ENCODE assay signal across 9 cellular contexts in the genomic region with DNA sequence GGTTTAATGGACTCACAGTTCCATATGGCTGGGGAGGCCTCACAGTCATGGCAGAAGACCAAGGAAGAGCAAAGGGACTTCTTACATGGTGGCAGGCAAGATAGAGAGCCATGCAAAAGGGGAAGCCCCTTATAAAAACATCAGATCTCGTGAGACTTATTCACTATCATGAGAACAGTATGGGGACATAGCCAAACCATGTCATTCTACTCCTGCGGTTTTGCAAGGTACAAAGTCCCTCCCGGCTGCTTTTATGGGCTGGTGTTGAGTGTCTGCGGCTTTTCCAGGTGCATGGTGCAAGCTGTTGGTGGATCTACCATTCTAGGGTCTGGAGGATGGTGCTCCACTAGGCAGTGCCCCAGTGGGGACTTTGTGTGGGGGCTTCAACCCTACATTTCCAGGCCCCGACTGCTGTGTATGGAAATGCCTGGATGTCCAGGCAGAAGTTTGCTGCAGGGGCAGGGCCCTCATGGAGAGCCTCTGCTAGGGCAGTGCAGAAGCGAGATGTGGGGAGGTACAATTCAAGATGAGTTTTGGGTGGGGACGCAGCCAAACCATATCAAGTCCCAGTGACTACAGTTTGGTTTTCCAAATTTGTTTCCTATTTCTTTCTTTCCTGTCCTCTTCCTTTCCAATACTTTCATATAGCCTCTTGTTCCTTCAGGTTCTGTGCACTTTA. TPM values are rescaled to one million over a fixed set of nuclear protein-coding genes. Genes with fewer than 3 reads are reported as not detected.
A peak's percentile ranks its signal among the peaks of the same experiment; 100 is the strongest.
DNase-seq lines count a peak whose midpoint lies in the region; ATAC-seq, FAIRE-seq and TF ChIP-seq lines count a peak whose summit lies in the region.
"Not testable (repeated sequence)": the region's sequence is repeated elsewhere in the genome, so short reads cannot be mapped to it uniquely, and the experiment has no call there.
"Had no signal": no experiment of that assay in that cellular context is flagged by ENCODE, and none has a peak within 500 bp of the region (broad histone marks: within the 10 kb centered on the region; RNA-seq: fewer than 3 reads in every experiment).

No MANE protein-coding gene starts in this region.

- H3K4me3 ChIP-seq in HepG2 (replicated peaks in 1 of 3; ENCODE audit: insufficient read depth in 1 of 3, low read depth in 2 of 3, low read length in 3 of 3) = peak overlapping the region in 2 of 3 experiments; percentile 33 to 54; a peak in 4 of 6 replicates

- peaks cover 44% of the 10 kb centered on the region for H3K4me1 Mint-ChIP-seq in CD4-positive, alpha-beta T cell (ENCODE audit: low read depth)
- H3K4me1 Mint-ChIP-seq in activated CD4-positive, alpha-beta T cell treated with anti-CD3 and anti-CD28 coated beads for 36 hours = peaks cover 50% of the 10 kb centered on the region
- H3K4me1 Mint-ChIP-seq in activated T-cell treated with anti-CD3 and anti-CD28 coated beads, Interleukin-2, amount 50 U/mL, for 72 hours (ENCODE audit: low read depth) = peaks cover 51% of the 10 kb centered on the region
- peaks cover 49% of the 10 kb centered on the region for H3K4me1 Mint-ChIP-seq in activated naive CD8-positive, alpha-beta T cell treated with anti-CD3 and anti-CD28 coated beads, Interleukin-2, amount 50 U/mL, for 24 hours
- not testable (repeated sequence) for H3K4me1 Mint-ChIP-seq in osteocyte (ENCODE audit: unreplicated experiment)

- peak overlapping the region; percentile 26 for H3K27ac ChIP-seq in CD4-positive, alpha-beta T cell (ENCODE audit: low read depth, low read length)
- peak overlapping the region; percentile 89 for H3K27ac ChIP-seq in HepG2 (ENCODE audit: extremely low read length, insufficient read depth, low read length)

- H3K27me3 ChIP-seq in CD4-positive, alpha-beta T cell (ENCODE audit: control insufficient read depth, insufficient read depth, low read length); HepG2 (ENCODE audit: control insufficient read depth in 1 of 2, insufficient read depth in 2 of 2, low read length in 2 of 2): not testable (repeated sequence)

- H3K27ac Mint-ChIP-seq in CD4-positive, alpha-beta T cell = peak overlapping the region; percentile 82
- H3K27ac Mint-ChIP-seq in activated CD4-positive, alpha-beta T cell treated with anti-CD3 and anti-CD28 coated beads for 36 hours = peak overlapping the region; percentile 89
- not testable (repeated sequence) for H3K27ac Mint-ChIP-seq in activated T-cell treated with anti-CD3 and anti-CD28 coated beads, Interleukin-2, amount 50 U/mL, for 72 hours; osteocyte (ENCODE audit: unreplicated experiment)
- H3K27ac Mint-ChIP-seq in activated naive CD8-positive, alpha-beta T cell treated with anti-CD3 and anti-CD28 coated beads, Interleukin-2, amount 50 U/mL, for 24 hours = peak overlapping the region; percentile 84

- not testable (repeated sequence) for H3K27me3 Mint-ChIP-seq in CD4-positive, alpha-beta T cell; activated CD4-positive, alpha-beta T cell treated with anti-CD3 and anti-CD28 coated beads for 36 hours; activated T-cell treated with anti-CD3 and anti-CD28 coated beads, Interleukin-2, amount 50 U/mL, for 72 hours (ENCODE audit: low read depth); activated naive CD8-positive, alpha-beta T cell treated with anti-CD3 and anti-CD28 coated beads, Interleukin-2, amount 50 U/mL, for 24 hours
- H3K27me3 Mint-ChIP-seq in osteocyte (ENCODE audit: unreplicated experiment) = peaks cover 24% of the 10 kb centered on the region

- H3K4me3 Mint-ChIP-seq in CD4-positive, alpha-beta T cell; activated CD4-positive, alpha-beta T cell treated with anti-CD3 and anti-CD28 coated beads for 36 hours; activated naive CD8-positive, alpha-beta T cell treated with anti-CD3 and anti-CD28 coated beads, Interleukin-2, amount 50 U/mL, for 24 hours; osteocyte (ENCODE audit: unreplicated experiment): not testable (repeated sequence)
- peak overlapping the region; percentile 20 to 67 for H3K4me3 Mint-ChIP-seq in activated T-cell treated with anti-CD3 and anti-CD28 coated beads, Interleukin-2, amount 50 U/mL, for 72 hours

- ATAC-seq in CD4-positive, alpha-beta T cell (ENCODE audit: poor library complexity); activated CD4-positive, alpha-beta T cell treated with anti-CD3 and anti-CD28 coated beads for 36 hours; activated T-cell treated with anti-CD3 and anti-CD28 coated beads, Interleukin-2, amount 50 U/mL, for 72 hours (replicated peaks in 1 of 2); activated naive CD8-positive, alpha-beta T cell treated with anti-CD3 and anti-CD28 coated beads, Interleukin-2, amount 50 U/mL, for 24 hours: not testable (repeated sequence)
- ATAC-seq in HepG2 = peak; percentile 75

- not testable (repeated sequence) for TF ChIP-seq CTCF in CD4-positive, alpha-beta T cell (IDR thresholded peaks at IDR 0.05); osteocyte (IDR thresholded peaks at IDR 0.05)
- peak; percentile 16; the same call in 1 of the 2 replicates for TF ChIP-seq CTCF in HepG2 (CRISPR knock-in tag; IDR thresholded peaks at IDR 0.05)

- in situ Hi-C loops in HepG2 (cut with HindIII; ENCODE audit: extremely low pct_ligation_motif_present, low pct_unique_long_range_greater_than_20kb) = not testable (repeated sequence)

- not testable (repeated sequence) for H3K36me3 ChIP-seq in HepG2 (replicated peaks in 1 of 2; ENCODE audit: control insufficient read depth in 1 of 2, insufficient read depth in 2 of 2, low read length in 2 of 2)

- not testable (repeated sequence) for H3K9me3 ChIP-seq in CD4-positive, alpha-beta T cell (ENCODE audit: control insufficient read depth, low read length); HepG2 (ENCODE audit: low read length)

- H3K36me3 Mint-ChIP-seq in CD4-positive, alpha-beta T cell (ENCODE audit: low read depth); activated T-cell treated with anti-CD3 and anti-CD28 coated beads, Interleukin-2, amount 50 U/mL, for 72 hours (ENCODE audit: insufficient read depth in 2 of 2); activated naive CD8-positive, alpha-beta T cell treated with anti-CD3 and anti-CD28 coated beads, Interleukin-2, amount 50 U/mL, for 24 hours (ENCODE audit: low read depth); osteocyte (ENCODE audit: unreplicated experiment): not testable (repeated sequence)
- peaks cover 12% of the 10 kb centered on the region for H3K36me3 Mint-ChIP-seq in activated CD4-positive, alpha-beta T cell treated with anti-CD3 and anti-CD28 coated beads for 36 hours (ENCODE audit: low read depth)

- POLR2A ChIA-PET in CD4-positive, alpha-beta T cell (lab: Charles Lee) = interaction anchor here (1.0 to 2.3 kb wide), 3 partner anchors 23 to 497 kb away, joined by 3 to 8 read pairs (median 3); no protein-coding TSS in a partner anchor
- POLR2A ChIA-PET in activated CD4-positive, alpha-beta T cell treated with anti-CD3 and anti-CD28 coated beads for 36 hours (lab: Charles Lee) = not testable (repeated sequence)
- POLR2A ChIA-PET in HepG2 (lab: Yijun Ruan, JAX) = interaction anchor here (0.8 to 14.7 kb wide), 25 partner anchors 8 to 633 kb away, joined by 3 to 1105 read pairs (median 5); partner anchors contain the start of genes ACIN1, BCL2L2, C14orf119 and DHRS2

- peak; percentile 53 for TF ChIP-seq RAD21 in HepG2 (CRISPR knock-in tag; IDR thresholded peaks at IDR 0.05)

- CTCF ChIA-PET in CD4-positive, alpha-beta T cell (lab: Charles Lee) = not testable (repeated sequence)
- CTCF ChIA-PET in activated CD4-positive, alpha-beta T cell treated with anti-CD3 and anti-CD28 coated beads for 36 hours (lab: Charles Lee) = interaction anchor here (2.1 to 5.2 kb wide), 3 partner anchors 19 to 23 kb away, joined by 21 to 33 read pairs (median 31); no protein-coding TSS in a partner anchor
- CTCF ChIA-PET in HepG2 (lab: Yijun Ruan, JAX; ENCODE audit: low intra/inter-chr PET ratio, low total read pairs) = interaction anchor here (1.1 to 2.4 kb wide), 2 partner anchors 22 to 24 kb away, joined by 3 to 8 read pairs; no protein-coding TSS in a partner anchor

- TF ChIP-seq EP300 in HepG2 (IDR thresholded peaks at IDR 0.05; ENCODE audit: low read depth in 2 of 2, low read length in 2 of 2) (peak in 1 of 2 experiments; percentile 82; a peak in 2 of 4 replicates), HepG2 (CRISPR knock-in tag; IDR thresholded peaks at IDR 0.05; ENCODE audit: borderline replicate concordance) (peak; percentile 88)

- H3K4me2 ChIP-seq in HepG2 (ENCODE audit: low read depth, low read length) = peak overlapping the region; percentile 86

- H3K4me1 ChIP-seq in HepG2 (ENCODE audit: insufficient read depth, low read length) = peaks cover 96% of the 10 kb centered on the region

- not testable (repeated sequence) for H3K9me3 Mint-ChIP-seq in CD4-positive, alpha-beta T cell; activated CD4-positive, alpha-beta T cell treated with anti-CD3 and anti-CD28 coated beads for 36 hours (ENCODE audit: low read depth); activated T-cell treated with anti-CD3 and anti-CD28 coated beads, Interleukin-2, amount 50 U/mL, for 72 hours; activated naive CD8-positive, alpha-beta T cell treated with anti-CD3 and anti-CD28 coated beads, Interleukin-2, amount 50 U/mL, for 24 hours; osteocyte (ENCODE audit: unreplicated experiment)

- peak overlapping the region; percentile 54 for H3K9ac ChIP-seq in HepG2 (ENCODE audit: insufficient read depth, low read depth, low read length)

- DNase-seq in CD4-positive, alpha-beta T cell; activated CD4-positive, alpha-beta T cell treated with anti-CD3 and anti-CD28 coated beads for 36 hours; activated T-cell treated with anti-CD3 and anti-CD28 coated beads, Interleukin-2, amount 50 U/mL, for 72 hours; activated naive CD8-positive, alpha-beta T cell treated with anti-CD3 and anti-CD28 coated beads, Interleukin-2, amount 50 U/mL, for 24 hours: not testable (repeated sequence)
- DNase-seq in LoVo (ENCODE audit: low spot score) (peak; percentile 69), HepG2 (ENCODE audit: low spot score) (peak; percentile 99), osteocyte (ENCODE audit: extremely low spot score, unreplicated experiment) (peak; percentile 56)

- FAIRE-seq in HepG2 (lab: Jason Lieb, UNC) = peak; percentile 42

- BruUV-seq in HepG2 (replicated peaks; lab: Mats Ljungman, UMichigan) = TSS peak; percentile 79

- H4K20me1 ChIP-seq in HepG2 (ENCODE audit: insufficient read depth, low read length) = not testable (repeated sequence)

- 9% methylated on average over 7 of the region's 7 CpGs for WGBS in HepG2 (ENCODE audit: low lambda C conversion rate)

- H2AFZ ChIP-seq in HepG2 (ENCODE audit: low read length) = not testable (repeated sequence)

- not testable (repeated sequence) for H3K79me2 ChIP-seq in HepG2 (ENCODE audit: insufficient read depth, low read length)

- intact Hi-C loops in CD4-positive, alpha-beta T cell (cut with DNase I, micrococcal nuclease); activated CD4-positive, alpha-beta T cell treated with anti-CD3 and anti-CD28 coated beads for 36 hours (cut with DNase I, micrococcal nuclease): not testable (repeated sequence)
- intact Hi-C loops in HepG2 (cut with micrococcal nuclease; ENCODE audit: unreplicated experiment) = loop anchor here (1.0 to 5.0 kb wide), 3 partner anchors 7 to 483 kb away; partner anchors contain the start of gene PCK2

- peak; percentile 34 to 42; a peak in 3 of 4 replicates for TF ChIP-seq POLR2A in HepG2 (IDR thresholded peaks at IDR 0.05; ENCODE audit: insufficient read depth in 1 of 2, low read depth in 2 of 2, low read length in 2 of 2)

RNA-seq across cellular contexts. Expression of gene DHRS2, which starts 26.6 kb away (rescaled TPM):
- total RNA-seq in CD4-positive, alpha-beta T cell = under 1 TPM in 1 of 2 experiments, not detected in 1; 0.27 TPM
- total RNA-seq in activated CD4-positive, alpha-beta T cell treated with anti-CD3 and anti-CD28 coated beads for 36 hours = 1 to 10 TPM; 3.1 to 3.7 TPM
- 10 to 100 TPM in 1 of 2 donors, 1 to 10 TPM in 1; 5.0 to 10.6 TPM for total RNA-seq in activated T-cell treated with anti-CD3 and anti-CD28 coated beads, Interleukin-2, amount 50 U/mL, for 72 hours
- 2,867 and 3,021 TPM in 2 replicates for total RNA-seq in HepG2 (2016; rRNA removed; fragmentation: Illumina TruSeq; extraction: Trizol)
- 582 and 659 TPM in 2 replicates for total RNA-seq in HepG2 (2016; cell fraction: cytosol; rRNA removed; fragmentation: Illumina TruSeq; extraction: Trizol; ENCODE audit: low read depth)
- 2,776 and 3,102 TPM in 2 replicates for total RNA-seq in HepG2 (2016; cell fraction: insoluble cytoplasmic fraction; rRNA removed; fragmentation: Illumina TruSeq; extraction: Trizol)
- total RNA-seq in HepG2 (2016; cell fraction: membrane; rRNA removed; fragmentation: Illumina TruSeq; extraction: Trizol) = 925 and 1,194 TPM in 2 replicates
- total RNA-seq in HepG2 (2016; cell fraction: nucleus; rRNA removed; fragmentation: Illumina TruSeq; extraction: Trizol) = 2,259 and 2,462 TPM in 2 replicates
- 1,596 and 1,621 TPM in 2 replicates for polyA plus RNA-seq in HepG2 (2011; rRNA removed)
- 1,194 and 1,328 TPM in 2 replicates for polyA plus RNA-seq in HepG2 (2011; cell fraction: cytosol; rRNA removed)
- 2,740 and 3,322 TPM in 2 replicates for polyA plus RNA-seq in HepG2 (2011; cell fraction: nucleus; rRNA removed)
- polyA plus RNA-seq in HepG2 (2012) = 740 and 1,093 TPM in 2 replicates
- polyA plus RNA-seq in HepG2 (2016; cell fraction: cytosol; fragmentation: Illumina TruSeq; extraction: Trizol; ENCODE audit: low read depth) = 288 and 375 TPM in 2 replicates
- 2,577 and 2,685 TPM in 2 replicates for polyA plus RNA-seq in HepG2 (2016; cell fraction: insoluble cytoplasmic fraction; fragmentation: Illumina TruSeq; extraction: Trizol; ENCODE audit: low read depth)
- polyA plus RNA-seq in HepG2 (2016; cell fraction: membrane; fragmentation: Illumina TruSeq; extraction: Trizol; ENCODE audit: low read depth) = 518 and 720 TPM in 2 replicates
- polyA plus RNA-seq in HepG2 (2016; cell fraction: nucleus; fragmentation: Illumina TruSeq; extraction: Trizol; ENCODE audit: insufficient read depth, low read depth) = 3,957 and 4,035 TPM in 2 replicates
- 4.9 and 1,419 TPM in 2 replicates for polyA minus RNA-seq in HepG2 (2011; rRNA and poly(A)+ RNA removed; ENCODE audit: low replicate concordance)
- polyA minus RNA-seq in HepG2 (2011; cell fraction: cytosol; rRNA and poly(A)+ RNA removed) = 390 and 391 TPM in 2 replicates
- 1,540 and 1,882 TPM in 2 replicates for polyA minus RNA-seq in HepG2 (2011; cell fraction: nucleus; rRNA and poly(A)+ RNA removed)
- total RNA-seq in osteocyte = not detected in 2 replicates
- polyA plus RNA-seq: CD14-positive monocyte had no signal

RNA-seq across cellular contexts. Expression of gene JPH4, which starts 31.0 kb away (rescaled TPM):
- not detected for total RNA-seq in CD4-positive, alpha-beta T cell
- total RNA-seq in activated CD4-positive, alpha-beta T cell treated with anti-CD3 and anti-CD28 coated beads for 36 hours = not detected
- total RNA-seq in activated T-cell treated with anti-CD3 and anti-CD28 coated beads, Interleukin-2, amount 50 U/mL, for 72 hours = 1 to 10 TPM; 1.2 to 1.5 TPM
- 0.14 and 0.22 TPM in 2 replicates for total RNA-seq in HepG2 (2016; rRNA removed; fragmentation: Illumina TruSeq; extraction: Trizol)
- total RNA-seq in HepG2 (2016; cell fraction: cytosol; rRNA removed; fragmentation: Illumina TruSeq; extraction: Trizol; ENCODE audit: low read depth) = 0.10 TPM in 1 of 2 replicates, not detected in the other
- total RNA-seq in HepG2 (2016; cell fraction: insoluble cytoplasmic fraction; rRNA removed; fragmentation: Illumina TruSeq; extraction: Trizol) = 0.13 and 0.15 TPM in 2 replicates
- total RNA-seq in HepG2 (2016; cell fraction: membrane; rRNA removed; fragmentation: Illumina TruSeq; extraction: Trizol) = 0.10 and 0.22 TPM in 2 replicates
- 0.12 and 0.44 TPM in 2 replicates for total RNA-seq in HepG2 (2016; cell fraction: nucleus; rRNA removed; fragmentation: Illumina TruSeq; extraction: Trizol)
- polyA plus RNA-seq in HepG2 (2011; rRNA removed) = 0.08 and 0.16 TPM in 2 replicates
- polyA plus RNA-seq in HepG2 (2011; cell fraction: cytosol; rRNA removed) = 0.15 and 0.18 TPM in 2 replicates
- polyA plus RNA-seq in HepG2 (2011; cell fraction: nucleus; rRNA removed) = 1.1 TPM in 2 replicates
- 0.16 and 0.54 TPM in 2 replicates for polyA plus RNA-seq in HepG2 (2012)
- 0.05 and 0.10 TPM in 2 replicates for polyA plus RNA-seq in HepG2 (2016; cell fraction: cytosol; fragmentation: Illumina TruSeq; extraction: Trizol; ENCODE audit: low read depth)
- 0.22 and 0.33 TPM in 2 replicates for polyA plus RNA-seq in HepG2 (2016; cell fraction: insoluble cytoplasmic fraction; fragmentation: Illumina TruSeq; extraction: Trizol; ENCODE audit: low read depth)
- polyA plus RNA-seq in HepG2 (2016; cell fraction: membrane; fragmentation: Illumina TruSeq; extraction: Trizol; ENCODE audit: low read depth) = 0.10 and 0.17 TPM in 2 replicates
- 0.42 and 0.55 TPM in 2 replicates for polyA plus RNA-seq in HepG2 (2016; cell fraction: nucleus; fragmentation: Illumina TruSeq; extraction: Trizol; ENCODE audit: insufficient read depth, low read depth)
- polyA minus RNA-seq in HepG2 (2011; rRNA and poly(A)+ RNA removed; ENCODE audit: low replicate concordance) = 0.18 TPM in 1 of 2 replicates, not detected in the other
- polyA minus RNA-seq in HepG2 (2011; cell fraction: cytosol; rRNA and poly(A)+ RNA removed) = 0.35 TPM in 1 of 2 replicates, not detected in the other
- polyA minus RNA-seq in HepG2 (2011; cell fraction: nucleus; rRNA and poly(A)+ RNA removed) = 0.13 and 0.25 TPM in 2 replicates
- not detected in 2 replicates for total RNA-seq in osteocyte
- total RNA-seq: PC-3 had no signal

RNA-seq across cellular contexts. Expression of gene AP1G2, which starts 42.0 kb away (rescaled TPM):
- total RNA-seq in CD4-positive, alpha-beta T cell = 100 to 1,000 TPM; 193 to 198 TPM
- 100 to 1,000 TPM; 162 to 166 TPM for total RNA-seq in activated CD4-positive, alpha-beta T cell treated with anti-CD3 and anti-CD28 coated beads for 36 hours
- total RNA-seq in activated T-cell treated with anti-CD3 and anti-CD28 coated beads, Interleukin-2, amount 50 U/mL, for 72 hours = 100 to 1,000 TPM; 211 to 233 TPM
- total RNA-seq in HepG2 (2016; rRNA removed; fragmentation: Illumina TruSeq; extraction: Trizol) (39.4 and 96.9 TPM in 2 replicates), osteocyte (27.5 and 32.6 TPM in 2 replicates)
- 27.1 and 29.2 TPM in 2 replicates for total RNA-seq in HepG2 (2016; cell fraction: cytosol; rRNA removed; fragmentation: Illumina TruSeq; extraction: Trizol; ENCODE audit: low read depth)
- total RNA-seq in HepG2 (2016; cell fraction: insoluble cytoplasmic fraction; rRNA removed; fragmentation: Illumina TruSeq; extraction: Trizol) = 43.1 and 100 TPM in 2 replicates
- 15.6 and 15.9 TPM in 2 replicates for total RNA-seq in HepG2 (2016; cell fraction: membrane; rRNA removed; fragmentation: Illumina TruSeq; extraction: Trizol)
- 143 and 149 TPM in 2 replicates for total RNA-seq in HepG2 (2016; cell fraction: nucleus; rRNA removed; fragmentation: Illumina TruSeq; extraction: Trizol)
- polyA plus RNA-seq in HepG2 (2011; rRNA removed) = 611 and 685 TPM in 2 replicates
- 118 and 170 TPM in 2 replicates for polyA plus RNA-seq in HepG2 (2011; cell fraction: cytosol; rRNA removed)
- 4,733 and 5,679 TPM in 2 replicates for polyA plus RNA-seq in HepG2 (2011; cell fraction: nucleus; rRNA removed)
- 202 and 318 TPM in 2 replicates for polyA plus RNA-seq in HepG2 (2012)
- polyA plus RNA-seq in HepG2 (2016; cell fraction: cytosol; fragmentation: Illumina TruSeq; extraction: Trizol; ENCODE audit: low read depth) = 12.6 and 13.8 TPM in 2 replicates
- polyA plus RNA-seq in HepG2 (2016; cell fraction: insoluble cytoplasmic fraction; fragmentation: Illumina TruSeq; extraction: Trizol; ENCODE audit: low read depth) = 49.4 and 63.1 TPM in 2 replicates
- 18.9 and 19.4 TPM in 2 replicates for polyA plus RNA-seq in HepG2 (2016; cell fraction: membrane; fragmentation: Illumina TruSeq; extraction: Trizol; ENCODE audit: low read depth)
- polyA plus RNA-seq in HepG2 (2016; cell fraction: nucleus; fragmentation: Illumina TruSeq; extraction: Trizol; ENCODE audit: insufficient read depth, low read depth) = 559 and 594 TPM in 2 replicates
- polyA minus RNA-seq in HepG2 (2011; rRNA and poly(A)+ RNA removed; ENCODE audit: low replicate concordance) = 166 and 365 TPM in 2 replicates
- 55.5 and 58.2 TPM in 2 replicates for polyA minus RNA-seq in HepG2 (2011; cell fraction: cytosol; rRNA and poly(A)+ RNA removed)
- 527 and 596 TPM in 2 replicates for polyA minus RNA-seq in HepG2 (2011; cell fraction: nucleus; rRNA and poly(A)+ RNA removed)

RNA-seq across cellular contexts. Expression of gene THTPA, which starts 53.5 kb away (rescaled TPM):
- total RNA-seq in CD4-positive, alpha-beta T cell = 10 to 100 TPM; 13.0 to 13.4 TPM
- 1 to 10 TPM; 8.3 to 8.5 TPM for total RNA-seq in activated CD4-positive, alpha-beta T cell treated with anti-CD3 and anti-CD28 coated beads for 36 hours
- 1 to 10 TPM; 6.5 to 7.4 TPM for total RNA-seq in activated T-cell treated with anti-CD3 and anti-CD28 coated beads, Interleukin-2, amount 50 U/mL, for 72 hours
- total RNA-seq in HepG2 (2016; rRNA removed; fragmentation: Illumina TruSeq; extraction: Trizol) (7.1 and 7.4 TPM in 2 replicates), osteocyte (22.3 and 25.7 TPM in 2 replicates)
- 6.0 and 6.1 TPM in 2 replicates for total RNA-seq in HepG2 (2016; cell fraction: cytosol; rRNA removed; fragmentation: Illumina TruSeq; extraction: Trizol; ENCODE audit: low read depth)
- 7.7 and 8.0 TPM in 2 replicates for total RNA-seq in HepG2 (2016; cell fraction: insoluble cytoplasmic fraction; rRNA removed; fragmentation: Illumina TruSeq; extraction: Trizol)
- total RNA-seq in HepG2 (2016; cell fraction: membrane; rRNA removed; fragmentation: Illumina TruSeq; extraction: Trizol) = 12.8 and 13.3 TPM in 2 replicates
- total RNA-seq in HepG2 (2016; cell fraction: nucleus; rRNA removed; fragmentation: Illumina TruSeq; extraction: Trizol) = 5.8 and 5.9 TPM in 2 replicates
- polyA plus RNA-seq in HepG2 (2011; rRNA removed) = 8.2 and 8.7 TPM in 2 replicates
- polyA plus RNA-seq in HepG2 (2011; cell fraction: cytosol; rRNA removed) = 3.6 and 5.0 TPM in 2 replicates
- polyA plus RNA-seq in HepG2 (2011; cell fraction: nucleus; rRNA removed) = 11.3 and 17.7 TPM in 2 replicates
- polyA plus RNA-seq in HepG2 (2012) = 3.9 and 4.2 TPM in 2 replicates
- polyA plus RNA-seq in HepG2 (2016; cell fraction: cytosol; fragmentation: Illumina TruSeq; extraction: Trizol; ENCODE audit: low read depth) = 14.5 and 18.4 TPM in 2 replicates
- 11.7 and 13.4 TPM in 2 replicates for polyA plus RNA-seq in HepG2 (2016; cell fraction: insoluble cytoplasmic fraction; fragmentation: Illumina TruSeq; extraction: Trizol; ENCODE audit: low read depth)
- 18.6 and 20.0 TPM in 2 replicates for polyA plus RNA-seq in HepG2 (2016; cell fraction: membrane; fragmentation: Illumina TruSeq; extraction: Trizol; ENCODE audit: low read depth)
- polyA plus RNA-seq in HepG2 (2016; cell fraction: nucleus; fragmentation: Illumina TruSeq; extraction: Trizol; ENCODE audit: insufficient read depth, low read depth) = 11.0 and 11.3 TPM in 2 replicates
- 10.0 and 22.9 TPM in 2 replicates for polyA minus RNA-seq in HepG2 (2011; rRNA and poly(A)+ RNA removed; ENCODE audit: low replicate concordance)
- polyA minus RNA-seq in HepG2 (2011; cell fraction: cytosol; rRNA and poly(A)+ RNA removed) = 2.5 and 3.6 TPM in 2 replicates
- 6.8 and 7.2 TPM in 2 replicates for polyA minus RNA-seq in HepG2 (2011; cell fraction: nucleus; rRNA and poly(A)+ RNA removed)

RNA-seq across cellular contexts. Expression of gene ZFHX2, which starts 58.0 kb away (rescaled TPM):
- total RNA-seq in CD4-positive, alpha-beta T cell = under 1 TPM; 0.19 to 0.22 TPM
- 1 to 10 TPM; 1.0 to 1.3 TPM for total RNA-seq in activated CD4-positive, alpha-beta T cell treated with anti-CD3 and anti-CD28 coated beads for 36 hours
- 1 to 10 TPM; 1.9 to 3.7 TPM for total RNA-seq in activated T-cell treated with anti-CD3 and anti-CD28 coated beads, Interleukin-2, amount 50 U/mL, for 72 hours
- total RNA-seq in HepG2 (2016; rRNA removed; fragmentation: Illumina TruSeq; extraction: Trizol) (0.44 and 0.49 TPM in 2 replicates), osteocyte (3.8 and 5.7 TPM in 2 replicates)
- 0.81 and 0.88 TPM in 2 replicates for total RNA-seq in HepG2 (2016; cell fraction: cytosol; rRNA removed; fragmentation: Illumina TruSeq; extraction: Trizol; ENCODE audit: low read depth)
- 0.39 and 0.40 TPM in 2 replicates for total RNA-seq in HepG2 (2016; cell fraction: insoluble cytoplasmic fraction; rRNA removed; fragmentation: Illumina TruSeq; extraction: Trizol)
- total RNA-seq in HepG2 (2016; cell fraction: membrane; rRNA removed; fragmentation: Illumina TruSeq; extraction: Trizol) = 0.49 and 0.62 TPM in 2 replicates
- 0.78 and 1.1 TPM in 2 replicates for total RNA-seq in HepG2 (2016; cell fraction: nucleus; rRNA removed; fragmentation: Illumina TruSeq; extraction: Trizol)
- 0.17 and 0.24 TPM in 2 replicates for polyA plus RNA-seq in HepG2 (2011; rRNA removed)
- 0.04 and 0.22 TPM in 2 replicates for polyA plus RNA-seq in HepG2 (2011; cell fraction: cytosol; rRNA removed)
- 1.2 and 1.4 TPM in 2 replicates for polyA plus RNA-seq in HepG2 (2011; cell fraction: nucleus; rRNA removed)
- 0.92 and 0.93 TPM in 2 replicates for polyA plus RNA-seq in HepG2 (2012)
- 0.29 TPM in 2 replicates for polyA plus RNA-seq in HepG2 (2016; cell fraction: cytosol; fragmentation: Illumina TruSeq; extraction: Trizol; ENCODE audit: low read depth)
- 0.53 and 0.73 TPM in 2 replicates for polyA plus RNA-seq in HepG2 (2016; cell fraction: insoluble cytoplasmic fraction; fragmentation: Illumina TruSeq; extraction: Trizol; ENCODE audit: low read depth)
- polyA plus RNA-seq in HepG2 (2016; cell fraction: membrane; fragmentation: Illumina TruSeq; extraction: Trizol; ENCODE audit: low read depth) = 0.19 and 0.22 TPM in 2 replicates
- polyA plus RNA-seq in HepG2 (2016; cell fraction: nucleus; fragmentation: Illumina TruSeq; extraction: Trizol; ENCODE audit: insufficient read depth, low read depth) = 0.79 and 1.2 TPM in 2 replicates
- polyA minus RNA-seq in HepG2 (2011; rRNA and poly(A)+ RNA removed; ENCODE audit: low replicate concordance) = 0.21 and 1.7 TPM in 2 replicates
- polyA minus RNA-seq in HepG2 (2011; cell fraction: cytosol; rRNA and poly(A)+ RNA removed) = 0.26 and 1.6 TPM in 2 replicates
- polyA minus RNA-seq in HepG2 (2011; cell fraction: nucleus; rRNA and poly(A)+ RNA removed) = 1.7 and 2.2 TPM in 2 replicates

Comparison
In these comparisons a context has a peak if more than half of its experiments do, and no peak if none do; other contexts are left out.
1. RNA of gene DHRS2, which starts 26.6 kb away (total RNA-seq): 582 to 3,102 TPM in HepG2; 5.0 to 10.6 TPM in activated T-cell treated with anti-CD3 and anti-CD28 coated beads, Interleukin-2, amount 50 U/mL, for 72 hours, 3.1 to 3.7 TPM in activated CD4-positive, alpha-beta T cell treated with anti-CD3 and anti-CD28 coated beads for 36 hours, 0.27 TPM in CD4-positive, alpha-beta T cell and not detected in osteocyte; every median in the first group is over 10 times any median in the second.